ENCODE assay signal across 14 cellular contexts in genomic region chr3:5005367-5005766, GRCh38. TPM values are rescaled to one million over a fixed set of nuclear protein-coding genes. Genes with fewer than 3 reads are reported as not detected.
DNase-seq lines count a peak whose midpoint lies in the region; ATAC-seq lines count a peak whose summit lies in the region.
"Had no signal": no experiment of that assay in that cellular context is flagged by ENCODE, and none has a peak within 500 bp of the region (broad histone marks: within the 10 kb centered on the region; RNA-seq: fewer than 3 reads in every experiment).

No MANE protein-coding gene starts in this region.

- no peak for ATAC-seq in activated naive CD4-positive, alpha-beta T cell treated with anti-CD3 and anti-CD28 coated beads, Interleukin-2, amount 50 U/mL, for 72 hours
- no peak for ATAC-seq in stimulated activated memory B cell treated with anti-CD40 and anti-IgM and Interleukin-4, amounts not matched to agents 10 μg/mL and 1 μg/mL and 100 μg/mL, for 72 hours

- peak in 1 of 2 donors; percentile 38 for DNase-seq in activated naive CD4-positive, alpha-beta T cell treated with anti-CD3 and anti-CD28 coated beads, Interleukin-2, amount 50 U/mL, for 72 hours (ENCODE audit: low spot score in 2 of 2)
- no peak for DNase-seq in activated naive CD4-positive, alpha-beta T cell treated with anti-CD3 and anti-CD28 coated beads, Interleukin-2, amount 50 U/mL, for 16 hours
- DNase-seq in activated CD4-positive, alpha-beta memory T cell treated with anti-CD3 and anti-CD28 coated beads, Interleukin-2, amount 10 ng/mL, durations not matched to agents 7 days and 5 days, result no peak
- no peak for DNase-seq in epithelial cell of prostate (ENCODE audit: low read depth, low spot score)
- no peak for DNase-seq in dermis blood vessel endothelial cell
- DNase-seq in NCI-H146 (lab: John Stamatoyannopoulos, UW), result no peak
- DNase-seq in activated T-cell treated with anti-CD3 and anti-CD28 coated beads, Interleukin-2, amount 50 U/mL, for 1 hour, result no peak
- DNase-seq: caudate nucleus; midbrain; stimulated activated CD4-positive, alpha-beta T cell treated with anti-CD3 and anti-CD28 coated beads, Interleukin-15, amount 100 ng/mL, for 24 hours had no signal

- peaks cover 0 to 6% of the 10 kb centered on the region in 2 donors for H3K36me3 Mint-ChIP-seq in activated naive CD4-positive, alpha-beta T cell treated with anti-CD3 and anti-CD28 coated beads, Interleukin-2, amount 50 U/mL, for 72 hours
- H3K36me3 Mint-ChIP-seq in activated CD4-positive, alpha-beta memory T cell treated with anti-CD3 and anti-CD28 coated beads, Interleukin-2, amount 10 ng/mL, durations not matched to agents 7 days and 5 days (ENCODE audit: low read depth), result no peaks in the 10 kb centered on the region
- no peaks in the 10 kb centered on the region for H3K36me3 Mint-ChIP-seq in stimulated activated memory B cell treated with anti-CD40 and anti-IgM and Interleukin-4, amounts not matched to agents 10 μg/mL and 1 μg/mL and 100 μg/mL, for 72 hours

- CTCF ChIA-PET in activated CD4-positive, alpha-beta memory T cell treated with anti-CD3 and anti-CD28 coated beads, Interleukin-2, amount 10 ng/mL, durations not matched to agents 7 days and 5 days (lab: Charles Lee), result interaction anchor here (1.0 to 1.2 kb wide), 3 partner anchors 11 to 284 kb away, joined by 3 read pairs; no protein-coding TSS in a partner anchor

- H3K9me3 Mint-ChIP-seq in activated naive CD4-positive, alpha-beta T cell treated with anti-CD3 and anti-CD28 coated beads, Interleukin-2, amount 50 U/mL, for 72 hours, result no peaks in the 10 kb centered on the region
- no peaks in the 10 kb centered on the region for H3K9me3 Mint-ChIP-seq in activated CD4-positive, alpha-beta memory T cell treated with anti-CD3 and anti-CD28 coated beads, Interleukin-2, amount 10 ng/mL, durations not matched to agents 7 days and 5 days
- no peaks in the 10 kb centered on the region for H3K9me3 Mint-ChIP-seq in stimulated activated memory B cell treated with anti-CD40 and anti-IgM and Interleukin-4, amounts not matched to agents 10 μg/mL and 1 μg/mL and 100 μg/mL, for 72 hours

- no peak overlapping the region for H3K4me3 Mint-ChIP-seq in activated CD4-positive, alpha-beta memory T cell treated with anti-CD3 and anti-CD28 coated beads, Interleukin-2, amount 10 ng/mL, durations not matched to agents 7 days and 5 days
- H3K4me3 Mint-ChIP-seq in stimulated activated memory B cell treated with anti-CD40 and anti-IgM and Interleukin-4, amounts not matched to agents 10 μg/mL and 1 μg/mL and 100 μg/mL, for 72 hours, result no peak overlapping the region

- POLR2A ChIA-PET in activated CD4-positive, alpha-beta memory T cell treated with anti-CD3 and anti-CD28 coated beads, Interleukin-2, amount 10 ng/mL, durations not matched to agents 7 days and 5 days (lab: Charles Lee), result interaction anchor here (5.6 to 18.0 kb wide), 2 partner anchors 12 to 23 kb away, joined by 48 to 321 read pairs; partner anchors contain the start of gene BHLHE40

- H3K27ac ChIP-seq in epithelial cell of prostate, result peak overlapping the region; percentile 74
- H3K27ac ChIP-seq: neutrophil, vagina, VCaP had no signal

- peak overlapping the region; percentile 16 to 25 for H3K27ac Mint-ChIP-seq in activated naive CD4-positive, alpha-beta T cell treated with anti-CD3 and anti-CD28 coated beads, Interleukin-2, amount 50 U/mL, for 72 hours
- peak overlapping the region; percentile 61 for H3K27ac Mint-ChIP-seq in activated CD4-positive, alpha-beta memory T cell treated with anti-CD3 and anti-CD28 coated beads, Interleukin-2, amount 10 ng/mL, durations not matched to agents 7 days and 5 days
- peak overlapping the region; percentile 59 for H3K27ac Mint-ChIP-seq in stimulated activated memory B cell treated with anti-CD40 and anti-IgM and Interleukin-4, amounts not matched to agents 10 μg/mL and 1 μg/mL and 100 μg/mL, for 72 hours

- H3K27me3 Mint-ChIP-seq in activated CD4-positive, alpha-beta memory T cell treated with anti-CD3 and anti-CD28 coated beads, Interleukin-2, amount 10 ng/mL, durations not matched to agents 7 days and 5 days, result no peaks in the 10 kb centered on the region
- H3K27me3 Mint-ChIP-seq in stimulated activated memory B cell treated with anti-CD40 and anti-IgM and Interleukin-4, amounts not matched to agents 10 μg/mL and 1 μg/mL and 100 μg/mL, for 72 hours, result no peaks in the 10 kb centered on the region

- peaks cover 79% of the 10 kb centered on the region for H3K4me1 Mint-ChIP-seq in activated CD4-positive, alpha-beta memory T cell treated with anti-CD3 and anti-CD28 coated beads, Interleukin-2, amount 10 ng/mL, durations not matched to agents 7 days and 5 days
- H3K4me1 Mint-ChIP-seq in stimulated activated memory B cell treated with anti-CD40 and anti-IgM and Interleukin-4, amounts not matched to agents 10 μg/mL and 1 μg/mL and 100 μg/mL, for 72 hours, result peaks cover 37% of the 10 kb centered on the region

RNA-seq across cellular contexts. Expression of gene BHLHE40, which starts 26.1 kb away (rescaled TPM):
- 100 to 1,000 TPM; 228 to 369 TPM for total RNA-seq in activated naive CD4-positive, alpha-beta T cell treated with anti-CD3 and anti-CD28 coated beads, Interleukin-2, amount 50 U/mL, for 72 hours
- 100 to 1,000 TPM; 316 to 318 TPM for total RNA-seq in activated CD4-positive, alpha-beta memory T cell treated with anti-CD3 and anti-CD28 coated beads, Interleukin-2, amount 10 ng/mL, durations not matched to agents 7 days and 5 days
- total RNA-seq in dermis blood vessel endothelial cell, result 7.5 and 16.0 TPM in 2 replicates

Comparison
In these comparisons a context has a peak if more than half of its experiments do, and no peak if none do; other contexts are left out.
1. RNA of gene BHLHE40, which starts 26.1 kb away (total RNA-seq): 228 to 369 TPM in activated naive CD4-positive, alpha-beta T cell treated with anti-CD3 and anti-CD28 coated beads, Interleukin-2, amount 50 U/mL, for 72 hours and 316 to 318 TPM in activated CD4-positive, alpha-beta memory T cell treated with anti-CD3 and anti-CD28 coated beads, Interleukin-2, amount 10 ng/mL, durations not matched to agents 7 days and 5 days; 7.5 to 16.0 TPM in dermis blood vessel endothelial cell; every median in the first group is over 10 times any median in the second.
2. Peak in every context shown above with its lines, with median percentiles within 50 percentile points of each other: H3K27ac Mint-ChIP-seq.